8 cellular contexts compared by ENCODE assay signal in genomic region chr7:44639701-44640321, GRCh38. TPM values are rescaled to one million over a fixed set of nuclear protein-coding genes. Genes with fewer than 3 reads are reported as not detected.
DNase-seq lines count a peak whose midpoint lies in the region; ATAC-seq, FAIRE-seq and TF ChIP-seq lines count a peak whose summit lies in the region.

No MANE protein-coding gene starts in this region.

- peaks cover 11% of the 10 kb centered on the region for H3K79me2 ChIP-seq in endothelial cell of umbilical vein (ENCODE audit: control insufficient read depth, insufficient read depth, low read length)

- DNase-seq in activated T-cell treated with anti-CD3 and anti-CD28 coated beads, Interleukin-2, amount 50 U/mL, for 24 hours: no peak
- no peak for DNase-seq in activated T-cell treated with anti-CD3 and anti-CD28 coated beads, Interleukin-2, amount 50 U/mL, for 1 hour
- DNase-seq in SJCRH30 (peak; percentile 77 to 79), endothelial cell of umbilical vein (ENCODE audit: low read depth, low spot score) (peak; percentile 85), SIG-M5 (lab: John Stamatoyannopoulos, UW) (no peak)
- DNase-seq in stimulated activated CD4-positive, alpha-beta T cell treated with anti-CD3 and anti-CD28 coated beads, Interleukin-12 subunit alpha, Interleukin-12 subunit beta, amount 100 ng/mL, for 4 hours: no peak

- H3K9me3 Mint-ChIP-seq in activated T-cell treated with anti-CD3 and anti-CD28 coated beads, Interleukin-2, amount 50 U/mL, for 24 hours: no peaks in the 10 kb centered on the region

- FAIRE-seq in endothelial cell of umbilical vein (lab: Jason Lieb, UNC): peak; percentile 86

- H3K27me3 ChIP-seq in SJCRH30 (no peaks in the 10 kb centered on the region), endothelial cell of umbilical vein (ENCODE audit: control insufficient read depth in 2 of 2, insufficient read depth in 2 of 2, low read length in 2 of 2) (no peaks in the 10 kb centered on the region), mucosa of stomach (ENCODE audit: control insufficient read depth, insufficient read depth, low read length) (no peaks in the 10 kb centered on the region)

- TF ChIP-seq CTCF in endothelial cell of umbilical vein (IDR thresholded peaks at IDR 0.05; ENCODE audit: extremely low read depth in 1 of 2, insufficient read depth in 1 of 2, low read depth in 1 of 2, low read length in 2 of 2): no peak

- H3K36me3 ChIP-seq in SJCRH30 (no peaks in the 10 kb centered on the region), endothelial cell of umbilical vein (ENCODE audit: control insufficient read depth in 2 of 2, extremely low read depth in 1 of 2, insufficient read depth in 2 of 2, low read length in 2 of 2) (no peaks in the 10 kb centered on the region), mucosa of stomach (ENCODE audit: control insufficient read depth, insufficient read depth, low read length) (no peaks in the 10 kb centered on the region)

- peak overlapping the region; percentile 81 for H3K27ac ChIP-seq in SJCRH30
- peak overlapping the region; percentile 88 for H3K27ac ChIP-seq in endothelial cell of umbilical vein (ENCODE audit: insufficient read depth, low read depth, low read length)

- BruUV-seq in endothelial cell of umbilical vein (replicated peaks; lab: Mats Ljungman, UMichigan): no TSS peak

- H3K9ac ChIP-seq in endothelial cell of umbilical vein (replicated peaks; ENCODE audit: extremely low read depth, insufficient read depth, low read length) (peak overlapping the region; percentile 55), mucosa of stomach (ENCODE audit: low read length) (peak overlapping the region; percentile 55)

- no peaks in the 10 kb centered on the region for H4K20me1 ChIP-seq in endothelial cell of umbilical vein (replicated peaks; ENCODE audit: control insufficient read depth, extremely low read depth, insufficient read depth, low read length)

- peaks cover 73% of the 10 kb centered on the region for H3K4me1 Mint-ChIP-seq in activated T-cell treated with anti-CD3 and anti-CD28 coated beads, Interleukin-2, amount 50 U/mL, for 24 hours (ENCODE audit: low read depth)

- POLR2A ChIA-PET in endothelial cell of umbilical vein (lab: Charles Lee): interaction anchor here (0.7 to 1.0 kb wide), 2 partner anchors 111 to 128 kb away, joined by 3 read pairs; no protein-coding TSS in a partner anchor

- peak overlapping the region; percentile 77 for H3K4me3 Mint-ChIP-seq in activated T-cell treated with anti-CD3 and anti-CD28 coated beads, Interleukin-2, amount 50 U/mL, for 24 hours

- intact Hi-C loops in endothelial cell of umbilical vein (cut with micrococcal nuclease): loop anchor here (1.0 kb wide), 4 partner anchors 34 to 156 kb away; partner anchors contain the start of genes OGDH, PPIA and ZMIZ2

- no peaks in the 10 kb centered on the region for H3K27me3 Mint-ChIP-seq in activated T-cell treated with anti-CD3 and anti-CD28 coated beads, Interleukin-2, amount 50 U/mL, for 24 hours

- no peaks in the 10 kb centered on the region for H3K9me3 ChIP-seq in SJCRH30 (replicated peaks)
- H3K9me3 ChIP-seq in endothelial cell of umbilical vein (replicated peaks; ENCODE audit: control insufficient read depth, insufficient read depth, low read length): no peaks in the 10 kb centered on the region
- H3K9me3 ChIP-seq in mucosa of stomach (ENCODE audit: control insufficient read depth, low read length): no peaks in the 10 kb centered on the region

- H2AFZ ChIP-seq in endothelial cell of umbilical vein (ENCODE audit: low read depth, low read length): no peak overlapping the region

- dilution Hi-C loops in endothelial cell of umbilical vein (cut with MboI; ENCODE audit: extremely low pct_ligation_motif_present, low sequenced_read_pairs): no loop called here

- H3K36me3 Mint-ChIP-seq in activated T-cell treated with anti-CD3 and anti-CD28 coated beads, Interleukin-2, amount 50 U/mL, for 24 hours (ENCODE audit: low read depth): peaks cover 50% of the 10 kb centered on the region

- peak overlapping the region; percentile 100 for H3K27ac Mint-ChIP-seq in activated T-cell treated with anti-CD3 and anti-CD28 coated beads, Interleukin-2, amount 50 U/mL, for 24 hours

- no peak for TF ChIP-seq POLR2A in endothelial cell of umbilical vein (IDR thresholded peaks at IDR 0.05; ENCODE audit: low read depth, low read length)

- H3K4me2 ChIP-seq in endothelial cell of umbilical vein (ENCODE audit: insufficient read depth, low read length): peak overlapping the region; percentile 16

- H3K9me1 ChIP-seq in endothelial cell of umbilical vein (replicated peaks; ENCODE audit: control insufficient read depth, extremely low read depth, insufficient read depth, low read length): no peaks in the 10 kb centered on the region

- no peak for ATAC-seq in GM18868 (IDR thresholded peaks at IDR 0.05; ENCODE audit: unreplicated experiment)

- CTCF ChIA-PET in endothelial cell of umbilical vein (lab: Charles Lee): interaction anchor here (0.8 to 2.4 kb wide), 8 partner anchors 8 to 208 kb away, joined by 3 to 11 read pairs (median 4); partner anchors contain the start of genes H2AZ2 and OGDH

- H3K4me3 ChIP-seq in SJCRH30: peak overlapping the region; percentile 23
- H3K4me3 ChIP-seq in endothelial cell of umbilical vein (replicated peaks in 1 of 3; ENCODE audit: insufficient read depth in 1 of 3, low read depth in 1 of 3, low read length in 3 of 3): no peak overlapping the region
- H3K4me3 ChIP-seq in mucosa of stomach (ENCODE audit: low read length): no peak overlapping the region

- H3K4me1 ChIP-seq in SJCRH30 (peaks cover 41% of the 10 kb centered on the region), endothelial cell of umbilical vein (ENCODE audit: control insufficient read depth, extremely low read depth, insufficient read depth, low read length) (peaks cover 38% of the 10 kb centered on the region), mucosa of stomach (ENCODE audit: control insufficient read depth, insufficient read depth, low read length) (peaks cover 58% of the 10 kb centered on the region)

TF ChIP-seq in endothelial cell of umbilical vein, 7 proteins besides CTCF, POLR2A, EP300 and RAD21:
- TF ChIP-seq POLR2AphosphoS5 (IDR thresholded peaks at IDR 0.05; ENCODE audit: insufficient read depth, low read depth, low read length) (no peak), EZH2 (IDR thresholded peaks at IDR 0.05; ENCODE audit: borderline replicate concordance, low read depth, low read length, severe bottlenecking) (no peak), FOS (IDR thresholded peaks at IDR 0.05; ENCODE audit: borderline replicate concordance, insufficient read depth, low read length) (no peak), JUN (IDR thresholded peaks at IDR 0.05; ENCODE audit: borderline replicate concordance, insufficient read depth, insufficient read length, low read depth) (no peak), GATA2 (IDR thresholded peaks at IDR 0.05; ENCODE audit: insufficient read depth, insufficient read length, low read depth, low read length) (no peak), MAX (IDR thresholded peaks at IDR 0.05; ENCODE audit: insufficient read depth, insufficient read length) (no peak), MYC (IDR thresholded peaks at IDR 0.05; ENCODE audit: low read depth, low read length) (no peak)

RNA-seq across cellular contexts. Expression of gene OGDH, which starts 33.4 kb away (rescaled TPM):
- total RNA-seq in SJCRH30 (2014; rRNA removed; shearing (Covaris generic)): 37.8 and 39.4 TPM in 2 replicates
- 81.4 and 88.9 TPM in 2 replicates for total RNA-seq in endothelial cell of umbilical vein
- polyA plus RNA-seq in endothelial cell of umbilical vein: 86.2 and 92.9 TPM in 2 replicates
- 62.8 and 63.1 TPM in 2 replicates for polyA plus RNA-seq in endothelial cell of umbilical vein (2011; cell fraction: cytosol; rRNA removed)
- polyA plus RNA-seq in endothelial cell of umbilical vein (2011; cell fraction: nucleus; rRNA removed): 73.0 and 74.0 TPM in 2 replicates
- polyA plus RNA-seq in endothelial cell of umbilical vein (2012): 71.1 and 71.5 TPM in 2 replicates
- polyA minus RNA-seq in endothelial cell of umbilical vein: 116 and 124 TPM in 2 replicates
- 62.9 TPM for polyA minus RNA-seq in endothelial cell of umbilical vein (2011; cell fraction: cytosol; rRNA and poly(A)+ RNA removed)
- 42.9 and 50.1 TPM in 2 replicates for polyA minus RNA-seq in endothelial cell of umbilical vein (2011; cell fraction: nucleus; rRNA and poly(A)+ RNA removed)

RNA-seq across cellular contexts. Expression of gene TMED4, which starts 57.8 kb away (rescaled TPM):
- 101 and 114 TPM in 2 replicates for total RNA-seq in SJCRH30 (2014; rRNA removed; shearing (Covaris generic))
- total RNA-seq in endothelial cell of umbilical vein: 63.4 and 65.4 TPM in 2 replicates
- polyA plus RNA-seq in endothelial cell of umbilical vein: 89.7 and 116 TPM in 2 replicates
- 48.1 and 59.8 TPM in 2 replicates for polyA plus RNA-seq in endothelial cell of umbilical vein (2011; cell fraction: cytosol; rRNA removed)
- polyA plus RNA-seq in endothelial cell of umbilical vein (2011; cell fraction: nucleus; rRNA removed): 140 and 162 TPM in 2 replicates
- polyA plus RNA-seq in endothelial cell of umbilical vein (2012): 44.3 and 46.6 TPM in 2 replicates
- 61.7 and 62.7 TPM in 2 replicates for polyA minus RNA-seq in endothelial cell of umbilical vein
- 102 TPM for polyA minus RNA-seq in endothelial cell of umbilical vein (2011; cell fraction: cytosol; rRNA and poly(A)+ RNA removed)
- 42.7 and 55.5 TPM in 2 replicates for polyA minus RNA-seq in endothelial cell of umbilical vein (2011; cell fraction: nucleus; rRNA and poly(A)+ RNA removed)

Comparison
In these comparisons a context has a peak if more than half of its experiments do, and no peak if none do; other contexts are left out.
1. DNase-seq: peak in SJCRH30 (2 of 2) and endothelial cell of umbilical vein (single experiment); none in activated T-cell treated with anti-CD3 and anti-CD28 coated beads, Interleukin-2, amount 50 U/mL, for 24 hours (single experiment), activated T-cell treated with anti-CD3 and anti-CD28 coated beads, Interleukin-2, amount 50 U/mL, for 1 hour (single experiment), stimulated activated CD4-positive, alpha-beta T cell treated with anti-CD3 and anti-CD28 coated beads, Interleukin-12 subunit alpha, Interleukin-12 subunit beta, amount 100 ng/mL, for 4 hours (single experiment) and SIG-M5 (single experiment).